Comparison of ENCODE assay signal across 8 cellular contexts in genomic region chr7:129948338-129948737, GRCh38. TPM values are rescaled to one million over a fixed set of nuclear protein-coding genes. Genes with fewer than 3 reads are reported as not detected.
DNase-seq lines count a peak whose midpoint lies in the region; ATAC-seq, FAIRE-seq and TF ChIP-seq lines count a peak whose summit lies in the region.

No MANE protein-coding gene starts in this region.

- no peak for TF ChIP-seq POLR2A in H54 (IDR thresholded peaks at IDR 0.05; ENCODE audit: low read depth, low read length)

- H3K27me3 Mint-ChIP-seq in CD8-positive, alpha-beta memory T cell: peaks cover 0 to 5% of the 10 kb centered on the region in 2 donors

- 82% methylated on average over 5 of the region's 5 CpGs for WGBS in right cardiac atrium

- H3K27me3 ChIP-seq in CD8-positive, alpha-beta memory T cell (ENCODE audit: insufficient read depth, low read length, poor library complexity, severe bottlenecking): no peaks in the 10 kb centered on the region
- no peaks in the 10 kb centered on the region for H3K27me3 ChIP-seq in right cardiac atrium (ENCODE audit: control insufficient read depth, insufficient read depth)

- no peak for TF ChIP-seq CTCF in VCaP (conservative IDR thresholded peaks at IDR 0.05)

- peaks cover 41% of the 10 kb centered on the region for H3K4me1 ChIP-seq in CD8-positive, alpha-beta memory T cell (ENCODE audit: insufficient read depth, low read length)
- peaks cover 5% of the 10 kb centered on the region for H3K4me1 ChIP-seq in right cardiac atrium (ENCODE audit: control insufficient read depth, insufficient read depth, low read length)

- H3K27ac Mint-ChIP-seq in CD8-positive, alpha-beta memory T cell: peak overlapping the region in 1 of 8 donors; percentile 23

- CTCF ChIA-PET in CD8-positive, alpha-beta memory T cell (lab: Charles Lee): interaction anchor here (0.8 to 1.2 kb wide), 3 partner anchors 63 to 122 kb away, joined by 3 to 4 read pairs (median 4); partner anchors contain the start of gene KLHDC10

- intact Hi-C loops in right cardiac atrium (cut with DNase I) (loop anchor here in 1 of 4 donors (5.0 kb wide), 1 partner anchor 116 kb away; no protein-coding TSS in a partner anchor), left colon (cut with DNase I, micrococcal nuclease) (no loop called here)

- H3K36me3 ChIP-seq in CD8-positive, alpha-beta memory T cell (ENCODE audit: insufficient read depth, low read length): no peaks in the 10 kb centered on the region

- ATAC-seq in right cardiac atrium (no peak), left colon (no peak), GM18873 (IDR thresholded peaks at IDR 0.05; ENCODE audit: low FRiP score, unreplicated experiment) (no peak)

- H3K9me3 Mint-ChIP-seq in CD8-positive, alpha-beta memory T cell: no peaks in the 10 kb centered on the region

- POLR2A ChIA-PET in CD8-positive, alpha-beta memory T cell (lab: Charles Lee): no interaction called here

- H3K27ac ChIP-seq in CD8-positive, alpha-beta memory T cell (ENCODE audit: low read depth, low read length): no peak overlapping the region
- peak overlapping the region; percentile 97 for H3K27ac ChIP-seq in VCaP
- peak overlapping the region; percentile 86 for H3K27ac ChIP-seq in right cardiac atrium (ENCODE audit: low read length)

- H3K4me3 ChIP-seq in CD8-positive, alpha-beta memory T cell (ENCODE audit: low read length): peak overlapping the region; percentile 94
- no peak overlapping the region for H3K4me3 ChIP-seq in right cardiac atrium (ENCODE audit: low read length)
- peak overlapping the region; percentile 88 for H3K4me3 ChIP-seq in skeletal muscle cell (ENCODE audit: low read depth, low read length)

- H3K4me3 Mint-ChIP-seq in CD8-positive, alpha-beta memory T cell: no peak overlapping the region

- FAIRE-seq in H54 (lab: Jason Lieb, UNC): no peak

- peaks cover 29 to 37% (median 35%) of the 10 kb centered on the region in 3 donors for H3K4me1 Mint-ChIP-seq in CD8-positive, alpha-beta memory T cell

- H3K36me3 Mint-ChIP-seq in CD8-positive, alpha-beta memory T cell: peaks cover 8 to 22% (median 9%) of the 10 kb centered on the region in 3 donors

- H3K9me3 ChIP-seq in CD8-positive, alpha-beta memory T cell (ENCODE audit: low read length): no peaks in the 10 kb centered on the region
- H3K9me3 ChIP-seq in right cardiac atrium (ENCODE audit: control insufficient read depth, low read length): no peaks in the 10 kb centered on the region

- DNase-seq in CD8-positive, alpha-beta memory T cell: no peak
- no peak for DNase-seq in right cardiac atrium
- no peak for DNase-seq in skeletal muscle cell (ENCODE audit: low read depth)
- DNase-seq in left colon: no peak
- DNase-seq in activated CD8-positive, alpha-beta memory T cell treated with anti-CD3 and anti-CD28 coated beads, Interleukin-2, amount 50 U/mL, for 4 hours: no peak
- DNase-seq in H54 (ENCODE audit: insufficient read length, low spot score): no peak

RNA-seq across cellular contexts. Expression of gene UBE2H, which starts 4.4 kb away (rescaled TPM):
- total RNA-seq in CD8-positive, alpha-beta memory T cell: 10 to 100 TPM; 15.3 to 21.5 TPM
- polyA plus RNA-seq in CD8-positive, alpha-beta memory T cell: 45.2 TPM
- total RNA-seq in right cardiac atrium (10 to 100 TPM; 59.9 to 79.0 (median 72.0) TPM), left colon (10 to 100 TPM; 32.2 to 49.1 TPM)
- 38.2 TPM for polyA plus RNA-seq in right cardiac atrium
